1 cellular context compared by ENCODE assay signal in genomic region chr19:47109541-47110375, GRCh38.
TF ChIP-seq lines count a peak whose summit lies in the region.

No MANE protein-coding gene starts in this region.

TF ChIP-seq in HEK293, 187 proteins besides CTCF, POLR2A, EP300 and RAD21 (continued from another document):
- peak; percentile 29; the same call in 1 of the 2 replicates for TF ChIP-seq TSHZ1 (tag by site-specific recombination; IDR thresholded peaks at IDR 0.05; ENCODE audit: borderline replicate concordance)
- no peak for TF ChIP-seq GLIS2 (tag by site-specific recombination; IDR thresholded peaks at IDR 0.05)
- peak; percentile 72; the same call in 1 of the 2 replicates for TF ChIP-seq BCL6B (tag by site-specific recombination; IDR thresholded peaks at IDR 0.05)
- peak; percentile 83 for TF ChIP-seq ZNF362 (tag by site-specific recombination; IDR thresholded peaks at IDR 0.05)
- 0 out of 2 replicates have a peak, but pooled peaks have one; percentile 14 for TF ChIP-seq ZNF629 (tag by site-specific recombination; IDR thresholded peaks at IDR 0.05)
- TF ChIP-seq KLF1 (tag by site-specific recombination; IDR thresholded peaks at IDR 0.05): peak; percentile 65; the same call in 1 of the 2 replicates
- TF ChIP-seq ELK4 (IDR thresholded peaks at IDR 0.05; ENCODE audit: borderline replicate concordance, low read depth, low read length): no peak
- TF ChIP-seq ZFP37 (tag by site-specific recombination; IDR thresholded peaks at IDR 0.05): no peak
- no peak for TF ChIP-seq ZBTB8A (tag by site-specific recombination; IDR thresholded peaks at IDR 0.05)
- peak; percentile 63 for TF ChIP-seq PRDM6 (tag by site-specific recombination; IDR thresholded peaks at IDR 0.05)
- TF ChIP-seq MEIS1 (CRISPR knock-in tag; IDR thresholded peaks at IDR 0.05; ENCODE audit: borderline replicate concordance): no peak
- TF ChIP-seq SP3 (tag by site-specific recombination; IDR thresholded peaks at IDR 0.05): peak; percentile 46
- TF ChIP-seq ZNF692 (tag by site-specific recombination; IDR thresholded peaks at IDR 0.05): 0 out of 2 replicates have a peak, but pooled peaks have one; percentile 75
- TF ChIP-seq ZBTB10 (tag by site-specific recombination; IDR thresholded peaks at IDR 0.05): peak; percentile 35; the same call in 1 of the 2 replicates
- peak; percentile 38; the same call in 1 of the 2 replicates for TF ChIP-seq IKZF3 (tag by site-specific recombination; IDR thresholded peaks at IDR 0.05)
- no peak for TF ChIP-seq ZNF416 (tag by site-specific recombination; IDR thresholded peaks at IDR 0.05)
- TF ChIP-seq PRDM4 (tag by site-specific recombination; IDR thresholded peaks at IDR 0.05): 0 out of 2 replicates have a peak, but pooled peaks have one; percentile 54
- TF ChIP-seq ZNF600 (tag by site-specific recombination; IDR thresholded peaks at IDR 0.05): peak; percentile 44
- TF ChIP-seq ZFHX2 (tag by site-specific recombination; conservative IDR thresholded peaks at IDR 0.05): peak; percentile 51
- no peak for TF ChIP-seq ZNF248 (tag by site-specific recombination; IDR thresholded peaks at IDR 0.05)
- TF ChIP-seq ZNF777 (tag by site-specific recombination; IDR thresholded peaks at IDR 0.05; ENCODE audit: borderline replicate concordance): no peak
- TF ChIP-seq KLF10 (tag by site-specific recombination; IDR thresholded peaks at IDR 0.05): peak; percentile 45; the same call in 1 of the 2 replicates
- TF ChIP-seq KLF8 (tag by site-specific recombination; IDR thresholded peaks at IDR 0.05): peak; percentile 67
- peak; percentile 3; the same call in 1 of the 2 replicates for TF ChIP-seq ZNF660 (tag by site-specific recombination; IDR thresholded peaks at IDR 0.05)
- 0 out of 2 replicates have a peak, but pooled peaks have one; percentile 41 for TF ChIP-seq MZF1 (tag by site-specific recombination; IDR thresholded peaks at IDR 0.05; ENCODE audit: borderline replicate concordance)
- TF ChIP-seq ZNF830 (tag by site-specific recombination; IDR thresholded peaks at IDR 0.05; ENCODE audit: low read depth): no peak
- TF ChIP-seq ZBTB48 (tag by site-specific recombination; IDR thresholded peaks at IDR 0.05): peak; percentile 61
- no peak for TF ChIP-seq ZNF704 (tag by site-specific recombination; IDR thresholded peaks at IDR 0.05)
- TF ChIP-seq ZFP69B (tag by site-specific recombination; IDR thresholded peaks at IDR 0.05): no peak
- TF ChIP-seq PATZ1 (tag by site-specific recombination; IDR thresholded peaks at IDR 0.05): peak; percentile 94
- TF ChIP-seq ZBTB7A (tag by site-specific recombination; IDR thresholded peaks at IDR 0.05; ENCODE audit: low read depth): no peak
- TF ChIP-seq SALL2 (tag by site-specific recombination; IDR thresholded peaks at IDR 0.05; ENCODE audit: borderline replicate concordance): no peak
- peak; percentile 43; the same call in 1 of the 2 replicates for TF ChIP-seq SP7 (tag by site-specific recombination; IDR thresholded peaks at IDR 0.05)
- no peak for TF ChIP-seq BCL11B (tag by site-specific recombination; IDR thresholded peaks at IDR 0.05; ENCODE audit: low read depth)
- TF ChIP-seq ZNF324 (tag by site-specific recombination; IDR thresholded peaks at IDR 0.05): 0 out of 2 replicates have a peak, but pooled peaks have one; percentile 16
TF ChIP-seq in HEK293: peak in this region for 31.
